9 cellular contexts compared by ENCODE assay signal in genomic region chr12:15534322-15534721, GRCh38.
DNase-seq lines count a peak whose midpoint lies in the region; ATAC-seq, FAIRE-seq and TF ChIP-seq lines count a peak whose summit lies in the region.
"Had no signal": no experiment of that assay in that cellular context is flagged by ENCODE, and none has a peak within 500 bp of the region (broad histone marks: within the 10 kb centered on the region; RNA-seq: fewer than 3 reads in every experiment).

No MANE protein-coding gene starts in this region.

- H3K4me2 ChIP-seq in HepG2 (ENCODE audit: low read depth, low read length) = peak overlapping the region; percentile 65
- H3K4me2 ChIP-seq: BLaER1 had no signal

- FAIRE-seq in HepG2 (lab: Jason Lieb, UNC) = no peak

- H3K9ac ChIP-seq in HepG2 (ENCODE audit: insufficient read depth, low read depth, low read length) (no peak overlapping the region), endodermal cell (ENCODE audit: extremely low read depth, low read length, poor library complexity, severe bottlenecking) (no peak overlapping the region)
- H3K9ac ChIP-seq: BLaER1 had no signal

- no peak for TF ChIP-seq POLR2A in HepG2 (IDR thresholded peaks at IDR 0.05; ENCODE audit: insufficient read depth in 1 of 2, low read depth in 2 of 2, low read length in 2 of 2)

- H3K4me1 Mint-ChIP-seq in T-helper 17 cell = peaks cover 10% of the 10 kb centered on the region
- peaks cover 4% of the 10 kb centered on the region for H3K4me1 Mint-ChIP-seq in endodermal cell

- DNase-seq in activated T-cell treated with anti-CD3 and anti-CD28 coated beads for 4 hours (peak; percentile 3), T-helper 17 cell (no peak), HepG2 (ENCODE audit: low spot score) (no peak), NCI-H128 (lab: John Stamatoyannopoulos, UW; ENCODE audit: unreplicated experiment) (no peak), retina (no peak), endodermal cell (no peak)
- DNase-seq in activated T-cell treated with anti-CD3 and anti-CD28 coated beads, Interleukin-2, amount 50 U/mL, for 1 hour = no peak

- in situ Hi-C loops in HepG2 (cut with HindIII; ENCODE audit: extremely low pct_ligation_motif_present, low pct_unique_long_range_greater_than_20kb) = loop anchor here (5.0 kb wide), 1 partner anchor 323 kb away; no protein-coding TSS in a partner anchor

- CTCF ChIA-PET in HepG2 (lab: Yijun Ruan, JAX; ENCODE audit: low intra/inter-chr PET ratio, low total read pairs) = interaction anchor here (2.6 to 3.3 kb wide), 2 partner anchors 50 to 322 kb away, joined by 7 to 17 read pairs; no protein-coding TSS in a partner anchor

- intact Hi-C loops in HepG2 (cut with micrococcal nuclease; ENCODE audit: unreplicated experiment) = no loop called here

- H3K27ac ChIP-seq in HepG2 (ENCODE audit: extremely low read length, insufficient read depth, low read length) (no peak overlapping the region), endodermal cell (ENCODE audit: low read depth, low read length) (no peak overlapping the region)
- H3K27ac ChIP-seq: BLaER1 had no signal

- H3K4me1 ChIP-seq in HepG2 (ENCODE audit: insufficient read depth, low read length) (0 out of 2 replicates have a peak, but pooled peaks cover 11% of the 10 kb centered on the region), endodermal cell (ENCODE audit: control insufficient read depth, insufficient read depth, low read length) (no peaks in the 10 kb centered on the region)
- H3K4me1 ChIP-seq: BLaER1 had no signal

- H4K20me1 ChIP-seq in HepG2 (ENCODE audit: insufficient read depth, low read length) = no peaks in the 10 kb centered on the region
- H4K20me1 ChIP-seq: BLaER1 had no signal

- ATAC-seq in HG03095 (IDR thresholded peaks at IDR 0.05; ENCODE audit: unreplicated experiment) (peak; percentile 80), T-helper 17 cell (peak; percentile 81), HepG2 (peak; percentile 44; the same call in 2 of the 3 replicates)

- H3K27ac Mint-ChIP-seq in T-helper 17 cell = peak overlapping the region; percentile 61
- H3K27ac Mint-ChIP-seq in endodermal cell = no peak overlapping the region

- no peaks in the 10 kb centered on the region for H3K9me3 ChIP-seq in T-helper 17 cell (ENCODE audit: control insufficient read depth, low read length, poor library complexity, severe bottlenecking)
- H3K9me3 ChIP-seq in HepG2 (ENCODE audit: low read length) = no peaks in the 10 kb centered on the region
- no peaks in the 10 kb centered on the region for H3K9me3 ChIP-seq in endodermal cell (ENCODE audit: control insufficient read depth, low read length)
- H3K9me3 ChIP-seq: BLaER1 had no signal

- TF ChIP-seq CTCF in HepG2 (CRISPR knock-in tag; IDR thresholded peaks at IDR 0.05) = no peak
- no peak for TF ChIP-seq CTCF in endodermal cell (conservative IDR thresholded peaks at IDR 0.05)

- H3K4me3 Mint-ChIP-seq in T-helper 17 cell = peak overlapping the region; percentile 76
- no peak overlapping the region for H3K4me3 Mint-ChIP-seq in endodermal cell

- H3K36me3 ChIP-seq in HepG2 (replicated peaks in 1 of 2; ENCODE audit: control insufficient read depth in 1 of 2, insufficient read depth in 2 of 2, low read length in 2 of 2) = no peaks in the 10 kb centered on the region
- H3K36me3 ChIP-seq in endodermal cell (ENCODE audit: control insufficient read depth, insufficient read depth, low read length) = no peaks in the 10 kb centered on the region
- H3K36me3 ChIP-seq: BLaER1 had no signal

- POLR2A ChIA-PET in HepG2 (lab: Yijun Ruan, JAX) = no interaction called here

- H3K36me3 Mint-ChIP-seq in T-helper 17 cell (ENCODE audit: low read depth) (peaks cover 3% of the 10 kb centered on the region), endodermal cell (ENCODE audit: low read depth) (no peaks in the 10 kb centered on the region)

- H3K4me3 ChIP-seq in HepG2 (replicated peaks in 1 of 3; ENCODE audit: insufficient read depth in 1 of 3, low read depth in 2 of 3, low read length in 3 of 3) (peak overlapping the region; percentile 31 to 50 (median 31); a peak in 5 of 6 replicates), endodermal cell (ENCODE audit: low read length) (no peak overlapping the region)
- H3K4me3 ChIP-seq: BLaER1 had no signal

- TF ChIP-seq EP300 in HepG2 (IDR thresholded peaks at IDR 0.05; ENCODE audit: low read depth in 2 of 2, low read length in 2 of 2) (no peak), HepG2 (CRISPR knock-in tag; IDR thresholded peaks at IDR 0.05; ENCODE audit: borderline replicate concordance) (no peak)

- peak overlapping the region; percentile 64 for H2AFZ ChIP-seq in HepG2 (ENCODE audit: low read length)

- no peaks in the 10 kb centered on the region for H3K27me3 Mint-ChIP-seq in T-helper 17 cell
- no peaks in the 10 kb centered on the region for H3K27me3 Mint-ChIP-seq in endodermal cell (ENCODE audit: insufficient read depth)

- no peaks in the 10 kb centered on the region for H3K79me2 ChIP-seq in HepG2 (ENCODE audit: insufficient read depth, low read length)

- TF ChIP-seq RAD21 in HepG2 (CRISPR knock-in tag; IDR thresholded peaks at IDR 0.05) = no peak

- WGBS in HepG2 (ENCODE audit: low lambda C conversion rate) = 15% methylated on average over 3 of the region's 3 CpGs
- 99% methylated on average over 3 of the region's 3 CpGs; no CpG with 5 or more reads in 1 of the 2 experiments for WGBS in endodermal cell (ENCODE audit: insufficient coverage in 1 of 2, insufficient read length in 1 of 2), 2 experiments

- no TSS peak for BruUV-seq in HepG2 (replicated peaks; lab: Mats Ljungman, UMichigan)

- H3K9me3 Mint-ChIP-seq in endodermal cell = no peaks in the 10 kb centered on the region

- H3K27me3 ChIP-seq in HepG2 (ENCODE audit: control insufficient read depth in 1 of 2, insufficient read depth in 2 of 2, low read length in 2 of 2) (peaks cover 0 to 6% of the 10 kb centered on the region in 2 experiments; a peak in 1 of 5 replicates), endodermal cell (ENCODE audit: control insufficient read depth, insufficient read depth, low read length, poor library complexity, severe bottlenecking) (no peaks in the 10 kb centered on the region)
- H3K27me3 ChIP-seq: BLaER1 had no signal

TF ChIP-seq in HepG2, 621 proteins besides CTCF, POLR2A, EP300 and RAD21:
- TF ChIP-seq IRF2 (CRISPR knock-in tag; IDR thresholded peaks at IDR 0.05) (peak; percentile 89; the same call in 1 of the 2 replicates), IRF1 (CRISPR knock-in tag; IDR thresholded peaks at IDR 0.05; ENCODE audit: low read depth) (0 out of 2 replicates have a peak, but pooled peaks have one; percentile 49), ZKSCAN8 (CRISPR knock-in tag; IDR thresholded peaks at IDR 0.05; ENCODE audit: borderline replicate concordance) (no peak)
